In the genomic region with DNA sequence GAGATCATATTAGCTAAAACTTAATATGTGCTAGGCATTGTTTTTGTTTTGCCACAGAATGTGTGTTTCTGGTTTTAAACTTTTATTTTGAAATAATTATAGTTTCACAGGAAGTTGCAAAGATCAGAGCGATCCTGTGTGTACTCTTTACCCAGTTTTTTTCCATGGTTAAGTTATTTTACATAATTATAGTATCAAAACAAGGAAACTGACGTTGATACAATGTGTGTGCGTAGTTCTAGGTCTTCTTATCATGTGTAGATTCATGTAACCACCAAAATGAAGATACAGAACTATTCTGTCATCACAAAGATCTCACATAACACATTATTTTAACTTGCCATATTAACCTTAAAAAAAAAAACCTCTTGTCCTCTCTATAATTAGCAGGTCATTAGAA, we compare ENCODE assay signal across 15 cellular contexts.
DNase-seq lines count a peak whose midpoint lies in the region; ATAC-seq and TF ChIP-seq lines count a peak whose summit lies in the region.
"Had no signal": no experiment of that assay in that cellular context is flagged by ENCODE, and none has a peak within 500 bp of the region (broad histone marks: within the 10 kb centered on the region; RNA-seq: fewer than 3 reads in every experiment).

No MANE protein-coding gene starts in this region.

- no peaks in the 10 kb centered on the region for H3K27me3 ChIP-seq in CD8-positive, alpha-beta T cell (ENCODE audit: insufficient read depth, low read length)
- no peaks in the 10 kb centered on the region for H3K27me3 ChIP-seq in subcutaneous abdominal adipose tissue (ENCODE audit: control insufficient read depth in 5 of 5, insufficient read depth in 4 of 5, low read length in 5 of 5)
- no peaks in the 10 kb centered on the region for H3K27me3 ChIP-seq in Karpas-422 (ENCODE audit: low read length)
- H3K27me3 ChIP-seq: BE2C had no signal

- peak overlapping the region; percentile 55 for H3K27ac Mint-ChIP-seq in CD8-positive, alpha-beta T cell
- no peak overlapping the region for H3K27ac Mint-ChIP-seq in activated T-helper 17 cell treated with anti-CD3 and anti-CD28 coated beads, Interleukin-2, amount 50 U/mL, for 72 hours
- H3K27ac Mint-ChIP-seq in effector memory CD8-positive, alpha-beta T cell, result peak overlapping the region; percentile 81 to 88
- no peak overlapping the region for H3K27ac Mint-ChIP-seq in T-helper 2 cell treated with Interferon-gamma antibody and Interleukin-4, amounts not matched to agents 5 μg/mL and 100 μg/mL, for 36 hours

- peaks cover 67% of the 10 kb centered on the region for H3K36me3 Mint-ChIP-seq in CD8-positive, alpha-beta T cell
- peaks cover 74% of the 10 kb centered on the region for H3K36me3 Mint-ChIP-seq in activated T-helper 17 cell treated with anti-CD3 and anti-CD28 coated beads, Interleukin-2, amount 50 U/mL, for 72 hours (ENCODE audit: low read depth)
- peaks cover 44% of the 10 kb centered on the region for H3K36me3 Mint-ChIP-seq in effector memory CD8-positive, alpha-beta T cell (ENCODE audit: insufficient read depth)
- H3K36me3 Mint-ChIP-seq in T-helper 2 cell treated with Interferon-gamma antibody and Interleukin-4, amounts not matched to agents 5 μg/mL and 100 μg/mL, for 36 hours (ENCODE audit: low read depth), result peaks cover 21% of the 10 kb centered on the region

- H3K9ac ChIP-seq in subcutaneous abdominal adipose tissue (ENCODE audit: low read length in 5 of 5) (no peak overlapping the region), Karpas-422 (ENCODE audit: low read length) (no peak overlapping the region)
- H3K9ac ChIP-seq: GM23248 had no signal

- peaks cover 19% of the 10 kb centered on the region for H3K79me2 ChIP-seq in Karpas-422 (ENCODE audit: low read length)

- no peak overlapping the region for H3K27ac ChIP-seq in CD8-positive, alpha-beta T cell (ENCODE audit: low read depth, low read length)
- H3K27ac ChIP-seq in subcutaneous abdominal adipose tissue (ENCODE audit: low read depth, low read length), result peak overlapping the region; percentile 48
- H3K27ac ChIP-seq in Karpas-422 (ENCODE audit: low read length), result no peak overlapping the region
- H3K27ac ChIP-seq: A549, C4-2B, GM23248 had no signal

- POLR2A ChIA-PET in CD8-positive, alpha-beta T cell (lab: Charles Lee), result no interaction called here

- no peak overlapping the region for H3K4me3 ChIP-seq in CD8-positive, alpha-beta T cell (ENCODE audit: low read depth, low read length)
- H3K4me3 ChIP-seq in subcutaneous abdominal adipose tissue (ENCODE audit: low read depth in 1 of 5, low read length in 5 of 5), result no peak overlapping the region
- H3K4me3 ChIP-seq in Karpas-422 (ENCODE audit: low read length), result no peak overlapping the region
- H3K4me3 ChIP-seq: A549, GM12878, GM23248 had no signal

- no peak overlapping the region for H3K4me3 Mint-ChIP-seq in CD8-positive, alpha-beta T cell
- H3K4me3 Mint-ChIP-seq in activated T-helper 17 cell treated with anti-CD3 and anti-CD28 coated beads, Interleukin-2, amount 50 U/mL, for 72 hours, result no peak overlapping the region
- no peak overlapping the region for H3K4me3 Mint-ChIP-seq in effector memory CD8-positive, alpha-beta T cell
- no peak overlapping the region for H3K4me3 Mint-ChIP-seq in T-helper 2 cell treated with Interferon-gamma antibody and Interleukin-4, amounts not matched to agents 5 μg/mL and 100 μg/mL, for 36 hours

- TF ChIP-seq CTCF in CD8-positive, alpha-beta T cell (IDR thresholded peaks at IDR 0.05), result no peak

- intact Hi-C loops in CD8-positive, alpha-beta T cell (cut with DNase I, micrococcal nuclease), result loop anchor here in 1 of 2 experiments (5.0 to 10.0 kb wide), 2 partner anchors 319 to 353 kb away; no protein-coding TSS in a partner anchor

- no peaks in the 10 kb centered on the region for H3K9me3 ChIP-seq in CD8-positive, alpha-beta T cell (ENCODE audit: low read length)
- no peaks in the 10 kb centered on the region for H3K9me3 ChIP-seq in subcutaneous abdominal adipose tissue (ENCODE audit: control insufficient read depth in 5 of 5, low read length in 5 of 5)
- no peaks in the 10 kb centered on the region for H3K9me3 ChIP-seq in Karpas-422 (ENCODE audit: low read length)
- H3K9me3 ChIP-seq: A549, BE2C had no signal

- H3K9me3 Mint-ChIP-seq in CD8-positive, alpha-beta T cell, result no peaks in the 10 kb centered on the region
- H3K9me3 Mint-ChIP-seq in activated T-helper 17 cell treated with anti-CD3 and anti-CD28 coated beads, Interleukin-2, amount 50 U/mL, for 72 hours, result no peaks in the 10 kb centered on the region
- no peaks in the 10 kb centered on the region for H3K9me3 Mint-ChIP-seq in effector memory CD8-positive, alpha-beta T cell
- H3K9me3 Mint-ChIP-seq in T-helper 2 cell treated with Interferon-gamma antibody and Interleukin-4, amounts not matched to agents 5 μg/mL and 100 μg/mL, for 36 hours, result no peaks in the 10 kb centered on the region

- DNase-seq in CD8-positive, alpha-beta T cell, result no peak
- no peak for DNase-seq in effector memory CD8-positive, alpha-beta T cell
- no peak for DNase-seq in Karpas-422
- no peak for DNase-seq in T-helper 2 cell treated with Interferon-gamma antibody and Interleukin-4, amounts not matched to agents 5 μg/mL and 100 μg/mL, for 36 hours (ENCODE audit: low spot score)
- DNase-seq in NOMO-1 treated with DMSO at 0.1 percent for 48 hours (lab: John Stamatoyannopoulos, UW; ENCODE audit: unreplicated experiment), result no peak
- DNase-seq: BE2C, DMS79, GM23248, IMR-90 had no signal

- peak; percentile 80 for ATAC-seq in CD8-positive, alpha-beta T cell
- peak; percentile 34 for ATAC-seq in activated T-helper 17 cell treated with anti-CD3 and anti-CD28 coated beads, Interleukin-2, amount 50 U/mL, for 72 hours (replicated peaks)
- ATAC-seq in effector memory CD8-positive, alpha-beta T cell (replicated peaks), result peak; percentile 97
- ATAC-seq: A549, GM12878, HCT116 had no signal

- H3K9me2 ChIP-seq in Karpas-422 (replicated peaks; ENCODE audit: insufficient read depth, low read length), result no peaks in the 10 kb centered on the region

- peaks cover 14% of the 10 kb centered on the region for H3K4me1 Mint-ChIP-seq in CD8-positive, alpha-beta T cell (ENCODE audit: low read depth)
- H3K4me1 Mint-ChIP-seq in activated T-helper 17 cell treated with anti-CD3 and anti-CD28 coated beads, Interleukin-2, amount 50 U/mL, for 72 hours, result peaks cover 5% of the 10 kb centered on the region
- H3K4me1 Mint-ChIP-seq in effector memory CD8-positive, alpha-beta T cell (ENCODE audit: low read depth in 2 of 2), result peaks cover 9 to 24% of the 10 kb centered on the region in 2 donors
- H3K4me1 Mint-ChIP-seq in T-helper 2 cell treated with Interferon-gamma antibody and Interleukin-4, amounts not matched to agents 5 μg/mL and 100 μg/mL, for 36 hours (ENCODE audit: low read depth), result peaks cover 15% of the 10 kb centered on the region

- H4K20me1 ChIP-seq in Karpas-422 (ENCODE audit: insufficient read depth, low read depth, low read length), result no peaks in the 10 kb centered on the region

- H3K4me2 ChIP-seq in Karpas-422 (ENCODE audit: low read depth, low read length, poor library complexity, severe bottlenecking), result no peak overlapping the region
- H3K4me2 ChIP-seq: A549 had no signal

- CTCF ChIA-PET in CD8-positive, alpha-beta T cell (lab: Charles Lee), result no interaction called here

- H3K27me3 Mint-ChIP-seq in CD8-positive, alpha-beta T cell (ENCODE audit: low read depth), result no peaks in the 10 kb centered on the region
- no peaks in the 10 kb centered on the region for H3K27me3 Mint-ChIP-seq in activated T-helper 17 cell treated with anti-CD3 and anti-CD28 coated beads, Interleukin-2, amount 50 U/mL, for 72 hours
- no peaks in the 10 kb centered on the region for H3K27me3 Mint-ChIP-seq in effector memory CD8-positive, alpha-beta T cell
- no peaks in the 10 kb centered on the region for H3K27me3 Mint-ChIP-seq in T-helper 2 cell treated with Interferon-gamma antibody and Interleukin-4, amounts not matched to agents 5 μg/mL and 100 μg/mL, for 36 hours (ENCODE audit: low read depth)

- H2AFZ ChIP-seq in Karpas-422 (ENCODE audit: low read length), result no peak overlapping the region
- H2AFZ ChIP-seq: GM23248 had no signal

- H3K4me1 ChIP-seq in CD8-positive, alpha-beta T cell (ENCODE audit: insufficient read depth, low read length), result no peaks in the 10 kb centered on the region
- peaks cover 0 to 22% (median 0%) of the 10 kb centered on the region in 5 donors for H3K4me1 ChIP-seq in subcutaneous abdominal adipose tissue (ENCODE audit: control insufficient read depth in 5 of 5, insufficient read depth in 5 of 5, low read length in 5 of 5)
- H3K4me1 ChIP-seq in Karpas-422 (ENCODE audit: low read length), result 0 out of 2 replicates have a peak, but pooled peaks cover 3% of the 10 kb centered on the region
- H3K4me1 ChIP-seq: A549, BE2C had no signal

- H3K36me3 ChIP-seq in CD8-positive, alpha-beta T cell (ENCODE audit: insufficient read depth, low read length), result peaks cover 15% of the 10 kb centered on the region
- H3K36me3 ChIP-seq in subcutaneous abdominal adipose tissue (ENCODE audit: control insufficient read depth in 5 of 5, insufficient read depth in 5 of 5, low read length in 5 of 5) (peaks cover 12 to 40% (median 21%) of the 10 kb centered on the region in 5 donors), Karpas-422 (ENCODE audit: insufficient read depth, low read length) (peaks cover 16% of the 10 kb centered on the region; the same call in 1 of the 2 replicates)
- H3K36me3 ChIP-seq: BE2C had no signal

Comparison
In these comparisons a context has a peak if more than half of its experiments do, and no peak if none do; other contexts are left out.
1. ATAC-seq: peak in every context shown above with its lines; median percentile 97 in effector memory CD8-positive, alpha-beta T cell; 80 in CD8-positive, alpha-beta T cell; 34 in activated T-helper 17 cell treated with anti-CD3 and anti-CD28 coated beads, Interleukin-2, amount 50 U/mL, for 72 hours.
2. H3K27ac Mint-ChIP-seq: peak in CD8-positive, alpha-beta T cell (single experiment) and effector memory CD8-positive, alpha-beta T cell (2 of 2); none in activated T-helper 17 cell treated with anti-CD3 and anti-CD28 coated beads, Interleukin-2, amount 50 U/mL, for 72 hours (single experiment) and T-helper 2 cell treated with Interferon-gamma antibody and Interleukin-4, amounts not matched to agents 5 μg/mL and 100 μg/mL, for 36 hours (single experiment).